In the genomic region with DNA sequence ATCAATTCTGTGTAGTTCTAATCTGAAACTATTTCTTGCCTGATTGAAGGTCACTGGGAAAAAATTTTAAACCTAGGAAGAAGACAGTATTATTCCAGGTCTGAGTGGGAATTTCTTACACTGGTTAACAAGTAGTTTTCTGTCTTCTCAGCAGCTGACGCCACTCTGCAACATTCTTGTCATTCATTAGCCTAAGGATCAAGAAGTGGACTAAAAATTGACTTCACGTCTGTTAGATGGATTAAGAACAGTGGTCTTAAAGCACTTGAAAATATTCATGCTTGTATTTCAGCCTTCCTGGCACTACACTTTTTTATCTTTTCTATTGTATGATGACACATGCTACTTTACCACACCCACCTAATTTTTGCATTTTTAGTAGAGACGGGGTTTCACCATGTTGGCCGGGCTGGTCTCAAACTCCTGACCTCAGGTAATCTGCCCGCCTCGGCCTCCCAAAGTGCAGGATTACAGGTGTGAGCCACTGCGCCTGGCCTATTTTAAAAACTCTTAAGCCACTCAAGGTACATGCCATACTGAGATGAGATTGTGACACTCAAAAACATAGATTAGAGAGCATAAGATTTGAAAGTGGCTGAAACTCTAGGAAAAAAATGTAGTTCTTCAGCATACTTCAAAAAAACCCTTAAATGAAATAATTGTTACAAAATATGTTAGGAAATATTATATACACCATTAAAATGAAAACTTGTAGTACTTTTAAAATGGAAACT, we compare ENCODE assay signal across 15 cellular contexts. TPM values are rescaled to one million over a fixed set of nuclear protein-coding genes. Genes with fewer than 3 reads are reported as not detected.
A peak's percentile ranks its signal among the peaks of the same experiment; 100 is the strongest.
DNase-seq lines count a peak whose midpoint lies in the region; ATAC-seq and TF ChIP-seq lines count a peak whose summit lies in the region.
"Had no signal": no experiment of that assay in that cellular context is flagged by ENCODE, and none has a peak within 500 bp of the region (broad histone marks: within the 10 kb centered on the region; RNA-seq: fewer than 3 reads in every experiment).

No MANE protein-coding gene starts in this region.

- POLR2A ChIA-PET in naive thymus-derived CD4-positive, alpha-beta T cell (lab: Charles Lee): interaction anchor here (0.8 to 6.9 kb wide), 3 partner anchors 7 to 28 kb away, joined by 3 to 67 read pairs (median 4); a partner anchor contains a TSS
- POLR2A ChIA-PET in HEK293T (lab: Yijun Ruan, JAX): interaction anchor here (1.1 to 11.8 kb wide), 4 partner anchors 7 to 726 kb away, joined by 3 to 104 read pairs (median 10); a partner anchor contains a TSS

- H3K27me3 Mint-ChIP-seq in CD4-positive, CD25-positive, alpha-beta regulatory T cell: no peaks in the 10 kb centered on the region
- H3K27me3 Mint-ChIP-seq in HFFc6 (ENCODE audit: insufficient read depth): no peaks in the 10 kb centered on the region; the same call in 1 of the 2 replicates
- no peaks in the 10 kb centered on the region for H3K27me3 Mint-ChIP-seq in activated naive CD8-positive, alpha-beta T cell
- no peaks in the 10 kb centered on the region for H3K27me3 Mint-ChIP-seq in naive thymus-derived CD4-positive, alpha-beta T cell

- no peak for TF ChIP-seq CTCF in HFFc6 (IDR thresholded peaks at IDR 0.05)

- peaks cover 99% of the 10 kb centered on the region for H3K4me1 ChIP-seq in CD4-positive, CD25-positive, alpha-beta regulatory T cell (ENCODE audit: control insufficient read depth, insufficient read depth, low read length, poor library complexity, severe bottlenecking)
- H3K4me1 ChIP-seq in naive thymus-derived CD4-positive, alpha-beta T cell (ENCODE audit: control insufficient read depth in 2 of 2, insufficient read depth in 2 of 2, low read length in 2 of 2): peaks cover 76 to 85% of the 10 kb centered on the region in 2 donors

- no peak overlapping the region for H3K27ac ChIP-seq in CD4-positive, CD25-positive, alpha-beta regulatory T cell (ENCODE audit: insufficient read depth, low read length, poor library complexity, severe bottlenecking)
- H3K27ac ChIP-seq in naive thymus-derived CD4-positive, alpha-beta T cell (ENCODE audit: low read depth, low read length): peak overlapping the region; percentile 20
- H3K27ac ChIP-seq: prostate gland had no signal

- H3K9me3 ChIP-seq in CD4-positive, CD25-positive, alpha-beta regulatory T cell (ENCODE audit: control insufficient read depth in 2 of 2, low read length in 2 of 2): no peaks in the 10 kb centered on the region
- no peaks in the 10 kb centered on the region for H3K9me3 ChIP-seq in naive thymus-derived CD4-positive, alpha-beta T cell (ENCODE audit: control insufficient read depth in 2 of 3, low read length in 3 of 3)
- H3K9me3 ChIP-seq: prostate gland had no signal

- peaks cover 19% of the 10 kb centered on the region for H3K36me3 Mint-ChIP-seq in CD4-positive, CD25-positive, alpha-beta regulatory T cell
- 0 out of 2 replicates have a peak, but pooled peaks cover 8% of the 10 kb centered on the region for H3K36me3 Mint-ChIP-seq in HFFc6 (ENCODE audit: low read depth)
- H3K36me3 Mint-ChIP-seq in activated naive CD8-positive, alpha-beta T cell: peaks cover 9% of the 10 kb centered on the region
- H3K36me3 Mint-ChIP-seq in naive thymus-derived CD4-positive, alpha-beta T cell: peaks cover 0 to 9% (median 3%) of the 10 kb centered on the region in 5 donors

- ATAC-seq in CD4-positive, CD25-positive, alpha-beta regulatory T cell (ENCODE audit: low read depth in 2 of 2): no peak
- ATAC-seq in naive thymus-derived CD4-positive, alpha-beta T cell: no peak
- no peak for ATAC-seq in GM18498 (IDR thresholded peaks at IDR 0.05; ENCODE audit: unreplicated experiment)

- CTCF ChIA-PET in naive thymus-derived CD4-positive, alpha-beta T cell (lab: Charles Lee): no interaction called here
- CTCF ChIA-PET in HEK293T (lab: Yijun Ruan, JAX): interaction anchor here (0.6 kb wide), 2 partner anchors 36 to 834 kb away, joined by 3 to 8 read pairs; no protein-coding TSS in a partner anchor

- H3K27ac Mint-ChIP-seq in CD4-positive, CD25-positive, alpha-beta regulatory T cell: peak overlapping the region; percentile 70 to 88 (median 74)
- H3K27ac Mint-ChIP-seq in HFFc6: peak overlapping the region; percentile 52
- H3K27ac Mint-ChIP-seq in activated naive CD8-positive, alpha-beta T cell: peak overlapping the region; percentile 74
- peak overlapping the region in 5 of 9 donors; percentile 33 to 88 (median 56) for H3K27ac Mint-ChIP-seq in naive thymus-derived CD4-positive, alpha-beta T cell

- no peaks in the 10 kb centered on the region for H3K36me3 ChIP-seq in CD4-positive, CD25-positive, alpha-beta regulatory T cell (ENCODE audit: control insufficient read depth, insufficient read depth, low read length)
- no peaks in the 10 kb centered on the region for H3K36me3 ChIP-seq in naive thymus-derived CD4-positive, alpha-beta T cell (ENCODE audit: control insufficient read depth in 2 of 3, insufficient read depth in 3 of 3, low read length in 3 of 3)
- H3K36me3 ChIP-seq: prostate gland had no signal

- H3K4me1 Mint-ChIP-seq in CD4-positive, CD25-positive, alpha-beta regulatory T cell: peaks cover 52 to 98% (median 86%) of the 10 kb centered on the region in 4 donors
- peaks cover 78% of the 10 kb centered on the region for H3K4me1 Mint-ChIP-seq in HFFc6 (ENCODE audit: low read depth)
- H3K4me1 Mint-ChIP-seq in activated naive CD8-positive, alpha-beta T cell (ENCODE audit: low read depth): peaks cover 91% of the 10 kb centered on the region
- peaks cover 64 to 100% (median 97%) of the 10 kb centered on the region in 7 donors for H3K4me1 Mint-ChIP-seq in naive thymus-derived CD4-positive, alpha-beta T cell

- peak overlapping the region; percentile 56 to 76 (median 68) for H3K4me3 Mint-ChIP-seq in CD4-positive, CD25-positive, alpha-beta regulatory T cell
- H3K4me3 Mint-ChIP-seq in HFFc6: no peak overlapping the region
- H3K4me3 Mint-ChIP-seq in activated naive CD8-positive, alpha-beta T cell: peak overlapping the region; percentile 76
- H3K4me3 Mint-ChIP-seq in naive thymus-derived CD4-positive, alpha-beta T cell: peak overlapping the region in 9 of 10 donors; percentile 45 to 93 (median 69)

- intact Hi-C loops in naive thymus-derived CD4-positive, alpha-beta T cell (cut with micrococcal nuclease): loop anchor here in 1 of 2 donors (1.0 kb wide), 1 partner anchor 8 kb away; no protein-coding TSS in a partner anchor

- DNase-seq in CD4-positive, CD25-positive, alpha-beta regulatory T cell: no peak
- no peak for DNase-seq in HFFc6
- no peak for DNase-seq in naive thymus-derived CD4-positive, alpha-beta T cell
- no peak for DNase-seq in activated CD4-positive, CD25-positive, alpha-beta regulatory T cell (lab: John Stamatoyannopoulos, UW)
- DNase-seq in amygdala (lab: John Stamatoyannopoulos, UW): no peak
- no peak for DNase-seq in HEK293T (ENCODE audit: extremely low spot score)
- DNase-seq: activated CD4-positive, alpha-beta T cell treated with anti-CD3 and anti-CD28 coated beads for 48 hours; C1 segment of cervical spinal cord; NCI-H1105; NCI-H2227 treated with DMSO at 0.1 percent for 48 hours; SIG-M5; stimulated activated naive CD4-positive, alpha-beta T cell treated with Interleukin-2 at 50 U/mL for 16 hours had no signal

- H3K4me3 ChIP-seq in CD4-positive, CD25-positive, alpha-beta regulatory T cell (ENCODE audit: low read depth, low read length): peak overlapping the region; percentile 73
- H3K4me3 ChIP-seq in naive thymus-derived CD4-positive, alpha-beta T cell (ENCODE audit: low read length): no peak overlapping the region
- H3K4me3 ChIP-seq: prostate gland had no signal

- H3K9me3 Mint-ChIP-seq in CD4-positive, CD25-positive, alpha-beta regulatory T cell: no peaks in the 10 kb centered on the region
- H3K9me3 Mint-ChIP-seq in HFFc6: no peaks in the 10 kb centered on the region
- H3K9me3 Mint-ChIP-seq in activated naive CD8-positive, alpha-beta T cell (ENCODE audit: low read depth): no peaks in the 10 kb centered on the region
- peaks cover 0 to 4% (median 0%) of the 10 kb centered on the region in 11 donors for H3K9me3 Mint-ChIP-seq in naive thymus-derived CD4-positive, alpha-beta T cell

- no peaks in the 10 kb centered on the region for H3K27me3 ChIP-seq in CD4-positive, CD25-positive, alpha-beta regulatory T cell (ENCODE audit: control insufficient read depth, insufficient read depth, low read length)
- no peaks in the 10 kb centered on the region for H3K27me3 ChIP-seq in naive thymus-derived CD4-positive, alpha-beta T cell (ENCODE audit: control insufficient read depth in 2 of 2, insufficient read depth in 2 of 2, low read length in 2 of 2)

TF ChIP-seq in HEK293T, 16 proteins besides CTCF, POLR2A, EP300 and RAD21:
- TF ChIP-seq TARDBP (IDR thresholded peaks at IDR 0.05) (no peak), ARNT (IDR thresholded peaks at IDR 0.05) (no peak), CTBP1 (IDR thresholded peaks at IDR 0.05; ENCODE audit: borderline replicate concordance) (no peak), HDGF (IDR thresholded peaks at IDR 0.05; ENCODE audit: borderline replicate concordance) (no peak), ELF4 (IDR thresholded peaks at IDR 0.05) (no peak), ZNF384 (IDR thresholded peaks at IDR 0.05) (no peak)
- TF ChIP-seq, protein P1, sequence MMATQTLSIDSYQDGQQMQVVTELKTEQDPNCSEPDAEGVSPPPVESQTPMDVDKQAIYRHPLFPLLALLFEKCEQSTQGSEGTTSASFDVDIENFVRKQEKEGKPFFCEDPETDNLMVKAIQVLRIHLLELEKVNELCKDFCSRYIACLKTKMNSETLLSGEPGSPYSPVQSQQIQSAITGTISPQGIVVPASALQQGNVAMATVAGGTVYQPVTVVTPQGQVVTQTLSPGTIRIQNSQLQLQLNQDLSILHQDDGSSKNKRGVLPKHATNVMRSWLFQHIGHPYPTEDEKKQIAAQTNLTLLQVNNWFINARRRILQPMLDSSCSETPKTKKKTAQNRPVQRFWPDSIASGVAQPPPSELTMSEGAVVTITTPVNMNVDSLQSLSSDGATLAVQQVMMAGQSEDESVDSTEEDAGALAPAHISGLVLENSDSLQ (IDR thresholded peaks at IDR 0.05): no peak

RNA-seq across cellular contexts. Expression of a gene that starts 8.4 kb away (rescaled TPM):
- 391 TPM for total RNA-seq in CD4-positive, CD25-positive, alpha-beta regulatory T cell
- 100 to 1,000 TPM; 327 to 383 (median 361) TPM for polyA plus RNA-seq in CD4-positive, CD25-positive, alpha-beta regulatory T cell
- 100 to 1,000 TPM; 117 to 179 (median 140) TPM for total RNA-seq in HFFc6 (2021; fragmentation: NEBNext Ultra II Directional; extraction: Animal tissue kit (Norgen Biotek cat#: 25700))
- 100 to 1,000 TPM; 219 to 333 (median 274) TPM for total RNA-seq in naive thymus-derived CD4-positive, alpha-beta T cell
- polyA plus RNA-seq in naive thymus-derived CD4-positive, alpha-beta T cell: 100 to 1,000 TPM; 313 to 379 TPM

RNA-seq across cellular contexts. Expression of a gene that starts 39.7 kb away (rescaled TPM):
- total RNA-seq in CD4-positive, CD25-positive, alpha-beta regulatory T cell: 126 TPM
- 100 to 1,000 TPM; 335 to 426 (median 357) TPM for polyA plus RNA-seq in CD4-positive, CD25-positive, alpha-beta regulatory T cell
- 10 to 100 TPM; 55.1 to 64.8 (median 59.8) TPM for total RNA-seq in HFFc6 (2021; fragmentation: NEBNext Ultra II Directional; extraction: Animal tissue kit (Norgen Biotek cat#: 25700))
- total RNA-seq in naive thymus-derived CD4-positive, alpha-beta T cell: 100 to 1,000 TPM in 3 of 5 experiments, 10 to 100 TPM in 2; 88.8 to 121 (median 106) TPM
- polyA plus RNA-seq in naive thymus-derived CD4-positive, alpha-beta T cell: 100 to 1,000 TPM; 374 to 417 TPM
